ENCODE assay signal across 27 cellular contexts in genomic region chr10:131693766-131694165, GRCh38.
"Had no signal": no experiment of that assay in that cellular context is flagged by ENCODE, and none has a peak within 500 bp of the region (broad histone marks: within the 10 kb centered on the region; RNA-seq: fewer than 3 reads in every experiment).

No MANE protein-coding gene starts in this region.

- H2AFZ ChIP-seq: neural progenitor cell had no signal

- H3K27me3 Mint-ChIP-seq: central memory CD8-positive, alpha-beta T cell had no signal

- ATAC-seq: heart right ventricle, left ventricle myocardium superior, lower lobe of right lung, right lobe of liver had no signal

- H3K9me3 ChIP-seq: esophagus squamous epithelium, lower lobe of right lung, ovary, right lobe of liver, stomach, thyroid gland had no signal

- H3K36me3 Mint-ChIP-seq: neural progenitor cell had no signal

- H3K27me3 ChIP-seq: neural progenitor cell, ovary, right lobe of liver, thyroid gland had no signal

- H3K4me1 ChIP-seq: esophagus squamous epithelium, heart right ventricle, lower lobe of right lung, right lobe of liver, stomach, thyroid gland had no signal

- H3K27ac Mint-ChIP-seq: nephron had no signal

- H3K4me1 Mint-ChIP-seq: central memory CD8-positive, alpha-beta T cell had no signal

- H3K4me2 ChIP-seq: neural progenitor cell, smooth muscle cell had no signal

- H3K4me3 ChIP-seq: coronary artery, esophagus squamous epithelium, heart right ventricle, lower lobe of right lung, neural progenitor cell, ovary, right lobe of liver, smooth muscle cell, stomach, thyroid gland had no signal

- H3K9ac ChIP-seq: neural progenitor cell had no signal

- H3K9me3 Mint-ChIP-seq: central memory CD8-positive, alpha-beta T cell; nephron had no signal

- H3K27ac ChIP-seq: coronary artery, esophagus squamous epithelium, heart right ventricle, lower lobe of right lung, neural progenitor cell, ovary, right lobe of liver, stomach, thyroid gland had no signal

- H3K4me3 Mint-ChIP-seq: central memory CD8-positive, alpha-beta T cell; nephron; neural progenitor cell had no signal

- H3K36me3 ChIP-seq: esophagus squamous epithelium, heart right ventricle, lower lobe of right lung, neural progenitor cell, ovary, right lobe of liver, stomach, thyroid gland had no signal

- DNase-seq: dermis blood vessel endothelial cell; effector memory CD4-positive, alpha-beta T cell; erythroblast; esophagus squamous epithelium; foreskin melanocyte; glutamatergic neuron; heart right ventricle; hippocampal formation; left ventricle myocardium superior; lower lobe of right lung; nucleus accumbens; ovary; retina; stimulated activated CD4-positive, alpha-beta T cell treated with anti-CD3 and anti-CD28 coated beads, Interleukin-12 subunit alpha, Interleukin-12 subunit beta, amount 100 ng/mL, for 4 hours; stimulated activated CD4-positive, alpha-beta T cell treated with anti-CD3 and anti-CD28 coated beads, Interleukin-1b, Interleukin-23, amount 100 ng/mL, for 48 hours; stimulated activated CD4-positive, alpha-beta T cell treated with anti-CD3 and anti-CD28 coated beads, Interleukin-4, amount 100 ng/mL, for 1 hour; stimulated activated CD8-positive, alpha-beta memory T cell treated with anti-CD3 and anti-CD28 coated beads, Interleukin-4, amount 100 ng/mL, for 48 hours; stimulated activated naive CD4-positive, alpha-beta T cell treated with Interleukin-2 at 50 U/mL for 16 hours; stomach; thyroid gland; trophoblast cell had no signal
